ENCODE assay signal across 9 cellular contexts in the genomic region with DNA sequence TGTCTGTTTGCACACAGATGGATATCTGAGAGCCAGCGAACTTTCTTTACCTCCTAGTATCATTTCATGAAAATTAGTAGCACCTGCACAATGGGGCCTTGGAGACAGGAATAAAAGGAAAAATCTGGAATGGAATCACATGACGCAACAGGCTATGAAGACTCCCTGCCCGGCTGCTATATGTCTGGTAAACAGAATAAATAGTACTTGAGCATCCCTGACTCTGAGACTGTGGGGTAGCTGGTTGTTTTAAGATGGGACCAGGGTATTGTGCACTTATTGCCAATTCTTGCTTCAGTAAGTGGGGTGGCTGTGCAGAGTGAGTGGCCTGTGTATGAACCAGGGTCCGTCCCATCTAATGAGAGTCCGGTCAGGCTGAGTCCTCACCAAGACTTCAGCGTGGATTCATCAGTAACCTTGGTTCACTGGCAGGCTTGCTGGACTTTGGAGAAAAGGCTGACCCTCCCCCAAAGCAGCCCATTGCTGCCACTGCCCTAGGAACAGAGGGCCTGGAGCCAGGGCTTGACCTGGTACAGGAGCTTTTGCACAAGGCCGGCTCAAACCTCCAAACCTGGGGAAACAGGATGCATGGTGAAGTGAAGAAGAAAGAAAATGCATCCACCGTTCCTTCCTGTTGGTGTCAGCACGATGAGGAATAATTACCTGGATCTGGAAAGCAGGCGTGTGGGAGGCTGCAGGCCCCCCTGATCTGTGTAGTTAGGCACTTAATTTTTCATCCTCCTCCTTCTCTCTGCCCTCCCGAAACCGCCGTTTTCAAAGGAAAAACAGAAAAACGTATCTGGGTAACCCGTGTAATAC.
A peak's percentile ranks its signal among the peaks of the same experiment; 100 is the strongest.
DNase-seq lines count a peak whose midpoint lies in the region; ATAC-seq, FAIRE-seq and TF ChIP-seq lines count a peak whose summit lies in the region.
"Had no signal": no experiment of that assay in that cellular context is flagged by ENCODE, and none has a peak within 500 bp of the region (broad histone marks: within the 10 kb centered on the region; RNA-seq: fewer than 3 reads in every experiment).

No MANE protein-coding gene starts in this region.

- no peak for FAIRE-seq in GM12878 (lab: Jason Lieb, UNC)

- no peak overlapping the region for H4K5ac ChIP-seq in mesendoderm (ENCODE audit: low read length)

- H3K4me2 ChIP-seq in GM12878 (ENCODE audit: control insufficient read depth, insufficient read depth), result peak overlapping the region; percentile 58
- no peak overlapping the region for H3K4me2 ChIP-seq in mesendoderm (ENCODE audit: low read length)

- no peak overlapping the region for H4K8ac ChIP-seq in mesendoderm (ENCODE audit: low read depth, low read length)

- peak overlapping the region; percentile 21 for H2BK120ac ChIP-seq in mesendoderm (ENCODE audit: low read depth, low read length)

- TF ChIP-seq RAD21 in GM12878 (IDR thresholded peaks at IDR 0.05; ENCODE audit: insufficient read depth, low read depth, low read length), result no peak

- DNase-seq in activated CD4-positive, alpha-beta T cell treated with anti-CD3 and anti-CD28 coated beads, Interleukin-2, amount 10 ng/mL, durations not matched to agents 7 days and 5 days, result no peak
- DNase-seq in activated CD4-positive, alpha-beta T cell treated with anti-CD3 and anti-CD28 coated beads for 1 hour, result no peak
- no peak for DNase-seq in GM12878 (ENCODE audit: low read depth, low spot score)
- DNase-seq in mesendoderm, result no peak
- no peak for DNase-seq in thyroid gland
- no peak for DNase-seq in NCI-H524 treated with DMSO at 0.1 percent for 48 hours (lab: John Stamatoyannopoulos, UW)
- DNase-seq in HEK293T (ENCODE audit: extremely low spot score), result no peak
- DNase-seq in NCI-H748 treated with DMSO at 0.1 percent for 48 hours (lab: John Stamatoyannopoulos, UW), result no peak
- DNase-seq: NCI-H1417 treated with DMSO at 0.1 percent for 48 hours had no signal

- H3K4me1 ChIP-seq in GM12878 (ENCODE audit: control insufficient read depth, insufficient read depth, low read length), result peaks cover 37% of the 10 kb centered on the region
- peaks cover 23% of the 10 kb centered on the region for H3K4me1 ChIP-seq in mesendoderm (ENCODE audit: control insufficient read depth, low read depth, low read length)
- H3K4me1 ChIP-seq in thyroid gland, result peaks cover 37 to 42% of the 10 kb centered on the region in 2 donors

- H3K9me3 Mint-ChIP-seq in activated CD4-positive, alpha-beta T cell treated with anti-CD3 and anti-CD28 coated beads, Interleukin-2, amount 10 ng/mL, durations not matched to agents 7 days and 5 days, result no peaks in the 10 kb centered on the region

- intact Hi-C loops in GM12878 (cut with micrococcal nuclease; ENCODE audit: unreplicated experiment) (no loop called here), thyroid gland (cut with DNase I) (loop anchor here (5.0 kb wide), 1 partner anchor 145 kb away; a partner anchor contains a TSS)

- peak overlapping the region; percentile 66 for H3K4ac ChIP-seq in mesendoderm (ENCODE audit: low read depth, low read length)

- SMC1A ChIA-PET in GM12878 (lab: Charles Lee; ENCODE audit: uncharacterized antibody, unreplicated experiment), result interaction anchor here (0.9 to 5.4 kb wide), 10 partner anchors 9 to 346 kb away, joined by 3 to 59 read pairs (median 18); no protein-coding TSS in a partner anchor

- BruUV-seq in GM12878 (replicated peaks; lab: Mats Ljungman, UMichigan), result no TSS peak

- ATAC-seq in GM12878, result no peak

- H3K79me2 ChIP-seq in GM12878 (ENCODE audit: control insufficient read depth, insufficient read depth, low read length) (no peaks in the 10 kb centered on the region), mesendoderm (ENCODE audit: control insufficient read depth, insufficient read depth, low read length) (no peaks in the 10 kb centered on the region)

- TF ChIP-seq CTCF in GM12878 (IDR thresholded peaks at IDR 0.05 in 2 of 3, conservative IDR thresholded peaks at IDR 0.05 in 1 of 3; ENCODE audit: control insufficient read depth in 2 of 3, extremely low read depth in 1 of 3, insufficient read depth in 1 of 3, low read depth in 3 of 3, low read length in 3 of 3) (no peak), thyroid gland (IDR thresholded peaks at IDR 0.05) (no peak)

- H3K9ac ChIP-seq in GM12878 (ENCODE audit: control insufficient read depth, insufficient read depth, low read length) (peak overlapping the region; percentile 19; the same call in 1 of the 2 replicates), mesendoderm (ENCODE audit: low read length) (peak overlapping the region; percentile 24)

- peak overlapping the region; percentile 99 for H3K27ac Mint-ChIP-seq in activated CD4-positive, alpha-beta T cell treated with anti-CD3 and anti-CD28 coated beads, Interleukin-2, amount 10 ng/mL, durations not matched to agents 7 days and 5 days

- peaks cover 27% of the 10 kb centered on the region for H3K36me3 Mint-ChIP-seq in activated CD4-positive, alpha-beta T cell treated with anti-CD3 and anti-CD28 coated beads, Interleukin-2, amount 10 ng/mL, durations not matched to agents 7 days and 5 days (ENCODE audit: low read depth)

- H3K18ac ChIP-seq in mesendoderm (ENCODE audit: low read length), result peak overlapping the region; percentile 5

- RAD21 ChIA-PET in GM12878 (lab: Charles Lee; ENCODE audit: unreplicated experiment), result interaction anchor here (1.2 to 5.5 kb wide), 8 partner anchors 8 to 398 kb away, joined by 3 to 56 read pairs (median 11); no protein-coding TSS in a partner anchor

- peak overlapping the region; percentile 7; the same call in 1 of the 2 replicates for H3K4me3 ChIP-seq in GM12878
- H3K4me3 ChIP-seq in mesendoderm (ENCODE audit: low read length), result no peak overlapping the region
- no peak overlapping the region for H3K4me3 ChIP-seq in thyroid gland (replicated peaks in 1 of 3)

- peaks cover 3% of the 10 kb centered on the region for H3K79me1 ChIP-seq in mesendoderm (ENCODE audit: low read length)

- H4K20me1 ChIP-seq in GM12878 (ENCODE audit: control insufficient read depth, insufficient read depth), result no peaks in the 10 kb centered on the region

- peaks cover 60% of the 10 kb centered on the region for H3K4me1 Mint-ChIP-seq in activated CD4-positive, alpha-beta T cell treated with anti-CD3 and anti-CD28 coated beads, Interleukin-2, amount 10 ng/mL, durations not matched to agents 7 days and 5 days

- no peak for TF ChIP-seq EP300 in GM12878 (IDR thresholded peaks at IDR 0.05; ENCODE audit: borderline replicate concordance in 1 of 2, control insufficient read depth in 1 of 2, low read depth in 2 of 2, low read length in 2 of 2)

- peak overlapping the region; percentile 84 for H3K4me3 Mint-ChIP-seq in activated CD4-positive, alpha-beta T cell treated with anti-CD3 and anti-CD28 coated beads, Interleukin-2, amount 10 ng/mL, durations not matched to agents 7 days and 5 days

- peak overlapping the region; percentile 91 for H2AK5ac ChIP-seq in mesendoderm (ENCODE audit: low read length)

- no peak for TF ChIP-seq POLR2A in GM12878 (IDR thresholded peaks at IDR 0.05; ENCODE audit: low read depth, low read length)
- TF ChIP-seq POLR2A in thyroid gland (IDR thresholded peaks at IDR 0.05), result no peak

- H3K36me3 ChIP-seq in GM12878 (ENCODE audit: control insufficient read depth in 2 of 2, insufficient read depth in 2 of 2, low read length in 1 of 2) (no peaks in the 10 kb centered on the region), mesendoderm (ENCODE audit: control insufficient read depth, insufficient read depth, low read length) (no peaks in the 10 kb centered on the region), thyroid gland (no peaks in the 10 kb centered on the region)

- H3K9me3 ChIP-seq in GM12878 (replicated peaks; ENCODE audit: control insufficient read depth, insufficient read depth, low read length), result no peaks in the 10 kb centered on the region
- H3K9me3 ChIP-seq in thyroid gland, result no peaks in the 10 kb centered on the region

- H3K56ac ChIP-seq in mesendoderm (ENCODE audit: low read length), result peak overlapping the region; percentile 77

- no peak overlapping the region for H2BK15ac ChIP-seq in mesendoderm (replicated peaks; ENCODE audit: low read depth)

- in situ Hi-C loops in GM12878 (cut with MboI), result loop anchor here (5.0 to 10.0 kb wide), 3 partner anchors 145 to 623 kb away; a partner anchor contains a TSS

- peak overlapping the region; percentile 64 for H2BK5ac ChIP-seq in mesendoderm (ENCODE audit: low read length)

- POLR2A ChIA-PET in activated CD4-positive, alpha-beta T cell treated with anti-CD3 and anti-CD28 coated beads, Interleukin-2, amount 10 ng/mL, durations not matched to agents 7 days and 5 days (lab: Charles Lee), result no interaction called here
- POLR2A ChIA-PET in GM12878 (lab: Charles Lee), result interaction anchor here (0.6 kb wide), 1 partner anchor 245 kb away, joined by 7 read pairs; no protein-coding TSS in a partner anchor
- POLR2A ChIA-PET in HEK293T (lab: Yijun Ruan, JAX), result interaction anchor here (1.9 kb wide), 1 partner anchor 150 kb away, joined by 6 read pairs; no protein-coding TSS in a partner anchor

- CTCF ChIA-PET in activated CD4-positive, alpha-beta T cell treated with anti-CD3 and anti-CD28 coated beads, Interleukin-2, amount 10 ng/mL, durations not matched to agents 7 days and 5 days (lab: Charles Lee), result interaction anchor here (0.5 to 4.1 kb wide), 4 partner anchors 13 to 144 kb away, joined by 3 to 44 read pairs (median 4); no protein-coding TSS in a partner anchor
- CTCF ChIA-PET in GM12878 (lab: Yijun Ruan, JAX), result interaction anchor here (0.8 to 5.2 kb wide), 8 partner anchors 8 to 318 kb away, joined by 3 to 96 read pairs (median 18); no protein-coding TSS in a partner anchor
- CTCF ChIA-PET in HEK293T (lab: Yijun Ruan, JAX), result interaction anchor here (0.8 kb wide), 1 partner anchor 1696 kb away, joined by 4 read pairs; no protein-coding TSS in a partner anchor

- no peak overlapping the region for H3K23ac ChIP-seq in mesendoderm (ENCODE audit: low read length)

- peak overlapping the region; percentile 90 for H3K27ac ChIP-seq in GM12878 (ENCODE audit: control insufficient read depth, insufficient read depth)
- H3K27ac ChIP-seq in mesendoderm (ENCODE audit: low read depth, low read length), result no peak overlapping the region
- H3K27ac ChIP-seq in thyroid gland, result peak overlapping the region; percentile 94 to 98 (median 98)

- H3K27me3 Mint-ChIP-seq in activated CD4-positive, alpha-beta T cell treated with anti-CD3 and anti-CD28 coated beads, Interleukin-2, amount 10 ng/mL, durations not matched to agents 7 days and 5 days, result no peaks in the 10 kb centered on the region

- peak overlapping the region; percentile 41; the same call in 1 of the 2 replicates for H2AFZ ChIP-seq in GM12878 (ENCODE audit: control insufficient read depth, low read depth, low read length)

- WGBS in GM12878 (ENCODE audit: insufficient coverage, insufficient replicate concordance, low lambda C conversion rate, missing lambda C conversion rate), result 86% methylated on average over 15 of the region's 15 CpGs
- no CpG with 5 or more reads among the region's 15 CpGs for WGBS in mesendoderm (ENCODE audit: extremely low coverage, insufficient coverage, low lambda C conversion rate)
- WGBS in thyroid gland, 2 donors, result 84 to 85% methylated on average over 15 of the region's 15 CpGs

- H3K27me3 ChIP-seq in GM12878 (replicated peaks in 1 of 2; ENCODE audit: control insufficient read depth in 2 of 2, insufficient read depth in 2 of 2, low read length in 1 of 2) (no peaks in the 10 kb centered on the region), mesendoderm (ENCODE audit: insufficient read depth, low read length, poor library complexity) (no peaks in the 10 kb centered on the region), thyroid gland (no peaks in the 10 kb centered on the region)
